ENCODE assay signal across 2 cellular contexts in genomic region chr12:88127855-88128254, GRCh38.
TF ChIP-seq lines count a peak whose summit lies in the region.

No MANE protein-coding gene starts in this region.

TF ChIP-seq in HepG2, 621 proteins besides CTCF, POLR2A, EP300 and RAD21:
- TF ChIP-seq HOMEZ (CRISPR knock-in tag; IDR thresholded peaks at IDR 0.05; ENCODE audit: low read depth) (peak; percentile 96), SSRP1 (CRISPR knock-in tag; IDR thresholded peaks at IDR 0.05) (no peak)

TF ChIP-seq in A549, 52 proteins besides CTCF, POLR2A, EP300 and RAD21:
- TF ChIP-seq HOXA7 (CRISPR knock-in tag; IDR thresholded peaks at IDR 0.05) = no peak
- TF ChIP-seq NFE2L2 (conservative IDR thresholded peaks at IDR 0.05; ENCODE audit: low read length) = no peak
- TF ChIP-seq RNF2 (IDR thresholded peaks at IDR 0.05; ENCODE audit: borderline replicate concordance, low read depth) = no peak
- no peak for TF ChIP-seq JUN (IDR thresholded peaks at IDR 0.05)
- no peak for TF ChIP-seq HEYL (CRISPR knock-in tag; IDR thresholded peaks at IDR 0.05)
- TF ChIP-seq PHF8 (IDR thresholded peaks at IDR 0.05; ENCODE audit: borderline replicate concordance, low read depth) = no peak
- TF ChIP-seq FOSB (CRISPR knock-in tag; IDR thresholded peaks at IDR 0.05) = no peak
- no peak for TF ChIP-seq KDM1A (IDR thresholded peaks at IDR 0.05; ENCODE audit: low read depth)
- TF ChIP-seq CHD2 (IDR thresholded peaks at IDR 0.05; ENCODE audit: low read length, partially characterized antibody) = no peak
- TF ChIP-seq BCL3 (IDR thresholded peaks at IDR 0.05) = no peak
- no peak for TF ChIP-seq SMC3 (IDR thresholded peaks at IDR 0.05)
- TF ChIP-seq ESRRA (IDR thresholded peaks at IDR 0.05; ENCODE audit: borderline replicate concordance, low read length) = no peak
- no peak for TF ChIP-seq MYC (IDR thresholded peaks at IDR 0.05; ENCODE audit: borderline replicate concordance, low read length)
- TF ChIP-seq GATA3 (IDR thresholded peaks at IDR 0.05; ENCODE audit: borderline replicate concordance) = no peak
- TF ChIP-seq POLR2AphosphoS2 (conservative IDR thresholded peaks at IDR 0.05; ENCODE audit: low read length) = no peak
- no peak for TF ChIP-seq HES2 (IDR thresholded peaks at IDR 0.05)
- TF ChIP-seq HOXB5 (CRISPR knock-in tag; IDR thresholded peaks at IDR 0.05) = no peak
